1 cellular context compared by ENCODE assay signal in genomic region chr1:207049054-207049453, GRCh38.
TF ChIP-seq lines count a peak whose summit lies in the region.

No MANE protein-coding gene starts in this region.

TF ChIP-seq in K562, 482 proteins besides CTCF, POLR2A, EP300 and RAD21:
- TF ChIP-seq FOXP1 (CRISPR knock-in tag; IDR thresholded peaks at IDR 0.05) (0 out of 2 replicates have a peak, but pooled peaks have one; percentile 54), FOXA3 (CRISPR knock-in tag; conservative IDR thresholded peaks at IDR 0.05 in 1 of 2, IDR thresholded peaks at IDR 0.05 in 1 of 2) (0 out of 4 replicates have a peak, but pooled peaks of 1 of the 2 experiments have one; percentile 49), JUN (IDR thresholded peaks at IDR 0.05; ENCODE audit: borderline replicate concordance, low read depth, low read length) (no peak), JUN (CRISPR knock-in tag; IDR thresholded peaks at IDR 0.05; ENCODE audit: borderline replicate concordance) (0 out of 2 replicates have a peak, but pooled peaks have one; percentile 43), DPF2 (IDR thresholded peaks at IDR 0.05) (no peak), EP400 (IDR thresholded peaks at IDR 0.05) (no peak), ZBTB12 (CRISPR knock-in tag; IDR thresholded peaks at IDR 0.05) (no peak), FOXJ3 (CRISPR knock-in tag; IDR thresholded peaks at IDR 0.05) (no peak), RBM39 (optimal IDR thresholded peaks at IDR 0.05; ENCODE audit: low read depth, low read length) (peak; percentile 80), RBFOX2 (IDR thresholded peaks at IDR 0.05; ENCODE audit: low read depth, low read length) (peak; percentile 43), ZSCAN29 (IDR thresholded peaks at IDR 0.05) (no peak), TGIF2 (CRISPR knock-in tag; IDR thresholded peaks at IDR 0.05) (no peak), EHMT2 (IDR thresholded peaks at IDR 0.05) (no peak), HDAC6 (IDR thresholded peaks at IDR 0.05; ENCODE audit: low read depth, low read length) (no peak), ZNF280B (CRISPR knock-in tag; IDR thresholded peaks at IDR 0.05) (no peak), KLF10 (CRISPR knock-in tag; IDR thresholded peaks at IDR 0.05) (no peak), MTF1 (CRISPR knock-in tag; IDR thresholded peaks at IDR 0.05; ENCODE audit: borderline replicate concordance) (no peak), SMARCE1 (IDR thresholded peaks at IDR 0.05) (no peak), ZMIZ1 (IDR thresholded peaks at IDR 0.05; ENCODE audit: low read depth in 2 of 2, low read length in 2 of 2) (no peak), GATAD2B (IDR thresholded peaks at IDR 0.05; ENCODE audit: borderline replicate concordance) (0 out of 2 replicates have a peak, but pooled peaks have one; percentile 16), NELFE (IDR thresholded peaks at IDR 0.05; ENCODE audit: insufficient read depth, insufficient read length) (no peak)
TF ChIP-seq in K562: peak in this region for 6.
